ENCODE assay signal across 12 cellular contexts in genomic region chr2:101864426-101864825, GRCh38.
"Had no signal": no experiment of that assay in that cellular context is flagged by ENCODE, and none has a peak within 500 bp of the region (broad histone marks: within the 10 kb centered on the region; RNA-seq: fewer than 3 reads in every experiment).

No MANE protein-coding gene starts in this region.

- H3K27me3 Mint-ChIP-seq: activated CD4-positive, alpha-beta T cell treated with anti-CD3 and anti-CD28 coated beads, Interleukin-2, amount 10 ng/mL, durations not matched to agents 7 days and 5 days; activated naive CD8-positive, alpha-beta T cell treated with anti-CD3 and anti-CD28 coated beads, Interleukin-2, amount 10 ng/mL, durations not matched to agents 7 days and 5 days; stimulated activated memory B cell treated with anti-CD40 and anti-IgM and Interleukin-4, amounts not matched to agents 10 μg/mL and 1 μg/mL and 100 μg/mL, for 72 hours had no signal

- H3K4me1 Mint-ChIP-seq: stimulated activated memory B cell treated with anti-CD40 and anti-IgM and Interleukin-4, amounts not matched to agents 10 μg/mL and 1 μg/mL and 100 μg/mL, for 72 hours had no signal

- H3K4me3 ChIP-seq: esophagus squamous epithelium, lung, ovary, thyroid gland had no signal

- ATAC-seq: stimulated activated memory B cell treated with anti-CD40 and anti-IgM and Interleukin-4, amounts not matched to agents 10 μg/mL and 1 μg/mL and 100 μg/mL, for 72 hours had no signal

- H3K4me1 ChIP-seq: esophagus squamous epithelium had no signal

- H3K9me3 ChIP-seq: esophagus squamous epithelium, ovary, thyroid gland had no signal

- H3K27ac ChIP-seq: esophagus squamous epithelium, ovary, thyroid gland had no signal

- DNase-seq: activated CD4-positive, alpha-beta T cell treated with anti-CD3 and anti-CD28 coated beads, Interleukin-2, amount 10 ng/mL, durations not matched to agents 7 days and 5 days; activated CD8-positive, alpha-beta memory T cell treated with anti-CD3 and anti-CD28 coated beads for 24 hours; activated naive CD4-positive, alpha-beta T cell; activated naive CD8-positive, alpha-beta T cell treated with anti-CD3 and anti-CD28 coated beads, Interleukin-2, amount 10 ng/mL, durations not matched to agents 7 days and 5 days; anterior cingulate cortex; esophagus squamous epithelium; ovary; stimulated activated CD4-positive, alpha-beta T cell treated with anti-CD3 and anti-CD28 coated beads, Interleukin-12 subunit alpha, Interleukin-12 subunit beta, amount 100 ng/mL, for 4 hours; stimulated activated CD4-positive, alpha-beta T cell treated with anti-CD3 and anti-CD28 coated beads, Interleukin-2, amount 100 ng/mL, for 24 hours; thyroid gland had no signal

- H3K36me3 ChIP-seq: ovary had no signal

- H3K4me3 Mint-ChIP-seq: activated CD4-positive, alpha-beta T cell treated with anti-CD3 and anti-CD28 coated beads, Interleukin-2, amount 10 ng/mL, durations not matched to agents 7 days and 5 days; activated naive CD8-positive, alpha-beta T cell treated with anti-CD3 and anti-CD28 coated beads, Interleukin-2, amount 10 ng/mL, durations not matched to agents 7 days and 5 days; stimulated activated memory B cell treated with anti-CD40 and anti-IgM and Interleukin-4, amounts not matched to agents 10 μg/mL and 1 μg/mL and 100 μg/mL, for 72 hours had no signal

- H3K27me3 ChIP-seq: esophagus squamous epithelium, ovary, thyroid gland had no signal

- H3K27ac Mint-ChIP-seq: activated CD4-positive, alpha-beta T cell treated with anti-CD3 and anti-CD28 coated beads, Interleukin-2, amount 10 ng/mL, durations not matched to agents 7 days and 5 days; activated naive CD8-positive, alpha-beta T cell treated with anti-CD3 and anti-CD28 coated beads, Interleukin-2, amount 10 ng/mL, durations not matched to agents 7 days and 5 days; stimulated activated memory B cell treated with anti-CD40 and anti-IgM and Interleukin-4, amounts not matched to agents 10 μg/mL and 1 μg/mL and 100 μg/mL, for 72 hours had no signal

- H3K9me3 Mint-ChIP-seq: activated CD4-positive, alpha-beta T cell treated with anti-CD3 and anti-CD28 coated beads, Interleukin-2, amount 10 ng/mL, durations not matched to agents 7 days and 5 days; activated naive CD8-positive, alpha-beta T cell treated with anti-CD3 and anti-CD28 coated beads, Interleukin-2, amount 10 ng/mL, durations not matched to agents 7 days and 5 days; stimulated activated memory B cell treated with anti-CD40 and anti-IgM and Interleukin-4, amounts not matched to agents 10 μg/mL and 1 μg/mL and 100 μg/mL, for 72 hours had no signal
